In genomic region chr15:51576911-51577500, GRCh38 we compare ENCODE assay signal across 11 cellular contexts. TPM values are rescaled to one million over a fixed set of nuclear protein-coding genes. Genes with fewer than 3 reads are reported as not detected.
A peak's percentile ranks its signal among the peaks of the same experiment; 100 is the strongest.
DNase-seq lines count a peak whose midpoint lies in the region; ATAC-seq and TF ChIP-seq lines count a peak whose summit lies in the region.
"Had no signal": no experiment of that assay in that cellular context is flagged by ENCODE, and none has a peak within 500 bp of the region (broad histone marks: within the 10 kb centered on the region; RNA-seq: fewer than 3 reads in every experiment).

No MANE protein-coding gene starts in this region.

- intact Hi-C loops in Right ventricle myocardium inferior (cut with DNase I) (no loop called here), cardiac septum (cut with DNase I) (no loop called here), aorta (cut with DNase I) (no loop called here)

- no peak overlapping the region for H3K4me3 Mint-ChIP-seq in naive thymus-derived CD8-positive, alpha-beta T cell

- H3K9me3 Mint-ChIP-seq in naive thymus-derived CD8-positive, alpha-beta T cell, result peaks cover under 1 to 33% (median 8%) of the 10 kb centered on the region in 9 donors

- no peak for TF ChIP-seq RAD21 in liver (IDR thresholded peaks at IDR 0.05)

- H3K4me3 ChIP-seq in cardiac fibroblast (replicated peaks in 1 of 2; ENCODE audit: low read depth in 2 of 2, low read length in 2 of 2) (no peak overlapping the region), liver (ENCODE audit: low read depth in 1 of 3, low read length in 3 of 3) (no peak overlapping the region), aorta (ENCODE audit: low read length in 2 of 2) (no peak overlapping the region)
- H3K4me3 ChIP-seq: cardiac muscle cell, psoas muscle, SJSA1 had no signal

- no peaks in the 10 kb centered on the region for H3K27me3 Mint-ChIP-seq in naive thymus-derived CD8-positive, alpha-beta T cell

- no peak overlapping the region for H3K27ac ChIP-seq in liver (ENCODE audit: low read depth in 1 of 2, low read length in 2 of 2)
- H3K27ac ChIP-seq in aorta (ENCODE audit: low read depth in 1 of 2, low read length in 2 of 2), result no peak overlapping the region
- H3K27ac ChIP-seq: cardiac muscle cell, psoas muscle, SJSA1 had no signal

- DNase-seq in Right ventricle myocardium inferior (ENCODE audit: missing footprints) (no peak), cardiac septum (ENCODE audit: low spot score) (no peak), cardiac fibroblast (ENCODE audit: low read depth in 2 of 2) (peak; percentile 73 to 89), aorta (no peak)
- no peak for DNase-seq in NK-92 treated with Interleukin-12 subunit alpha and Interleukin-12 subunit beta, amount 100 ng/mL, for 24 hours (lab: John Stamatoyannopoulos, UW)
- DNase-seq in activated CD4-positive, alpha-beta T cell treated with anti-CD3 and anti-CD28 coated beads, Interleukin-2, amount 50 U/mL, for 1 hour, result no peak
- no peak for DNase-seq in naive thymus-derived CD8-positive, alpha-beta T cell
- DNase-seq: psoas muscle had no signal

- H3K36me3 ChIP-seq in liver (ENCODE audit: control insufficient read depth in 4 of 4, insufficient read depth in 3 of 4, low read depth in 1 of 4, low read length in 3 of 4) (no peaks in the 10 kb centered on the region), aorta (ENCODE audit: control insufficient read depth in 1 of 2, insufficient read depth in 2 of 2, low read length in 1 of 2) (no peaks in the 10 kb centered on the region)
- H3K36me3 ChIP-seq: cardiac muscle cell, SJSA1 had no signal

- no peaks in the 10 kb centered on the region for H3K9me3 ChIP-seq in liver (ENCODE audit: control insufficient read depth in 4 of 4, low read length in 3 of 4)
- no peaks in the 10 kb centered on the region for H3K9me3 ChIP-seq in aorta (ENCODE audit: control insufficient read depth, low read length)
- H3K9me3 ChIP-seq: SJSA1 had no signal

- no peaks in the 10 kb centered on the region for H3K27me3 ChIP-seq in liver (ENCODE audit: control insufficient read depth in 4 of 4, insufficient read depth in 4 of 4, low read length in 3 of 4)
- H3K27me3 ChIP-seq in aorta (ENCODE audit: control insufficient read depth in 1 of 2, insufficient read depth in 2 of 2, low read length in 1 of 2), result no peaks in the 10 kb centered on the region
- H3K27me3 ChIP-seq: cardiac muscle cell, SJSA1 had no signal

- H3K9ac ChIP-seq in liver (ENCODE audit: low read depth in 1 of 2, low read length in 2 of 2), result no peak overlapping the region

- POLR2A ChIA-PET in naive thymus-derived CD8-positive, alpha-beta T cell (lab: Charles Lee), result no interaction called here

- ATAC-seq in Right ventricle myocardium inferior, result peak; percentile 83
- peak; percentile 80 for ATAC-seq in aorta (ENCODE audit: low FRiP score)
- no peak for ATAC-seq in naive thymus-derived CD8-positive, alpha-beta T cell

- peak overlapping the region in 1 of 10 donors; percentile 28 for H3K27ac Mint-ChIP-seq in naive thymus-derived CD8-positive, alpha-beta T cell

- H3K4me1 ChIP-seq in liver (ENCODE audit: control insufficient read depth in 4 of 4, insufficient read depth in 4 of 4, low read length in 3 of 4), result peaks cover 0 to 4% (median 0%) of the 10 kb centered on the region in 4 donors
- H3K4me1 ChIP-seq in aorta (ENCODE audit: control insufficient read depth in 1 of 2, insufficient read depth in 2 of 2, low read length in 2 of 2), result no peaks in the 10 kb centered on the region
- H3K4me1 ChIP-seq: psoas muscle, SJSA1 had no signal

- WGBS in liver, result 81% methylated on average over 2 of the region's 2 CpGs
- 92 to 93% methylated on average over 2 of the region's 2 CpGs for WGBS in aorta, 2 donors

- H3K36me3 Mint-ChIP-seq in naive thymus-derived CD8-positive, alpha-beta T cell, result peaks cover 0 to 15% (median 12%) of the 10 kb centered on the region in 3 donors

- H3K4me1 Mint-ChIP-seq in naive thymus-derived CD8-positive, alpha-beta T cell, result peaks cover 0 to 2% (median 0%) of the 10 kb centered on the region in 4 donors

- TF ChIP-seq CTCF in cardiac fibroblast (IDR thresholded peaks at IDR 0.05; ENCODE audit: low read depth, low read length), result no peak
- TF ChIP-seq CTCF in liver (IDR thresholded peaks at IDR 0.05; ENCODE audit: low read depth, low read length, missing input control), result no peak

TF ChIP-seq in liver, 16 proteins besides CTCF, POLR2A, EP300 and RAD21:
- TF ChIP-seq YY1 (IDR thresholded peaks at IDR 0.05), result no peak
- no peak for TF ChIP-seq EGR1 (IDR thresholded peaks at IDR 0.05; ENCODE audit: low read depth in 2 of 2)
- TF ChIP-seq TAF1 (conservative IDR thresholded peaks at IDR 0.05), result no peak
- no peak for TF ChIP-seq GABPA (IDR thresholded peaks at IDR 0.05 in 1 of 2, conservative IDR thresholded peaks at IDR 0.05 in 1 of 2)
- TF ChIP-seq RXRA (IDR thresholded peaks at IDR 0.05), result no peak
- TF ChIP-seq FOXA1 (IDR thresholded peaks at IDR 0.05), result no peak
- TF ChIP-seq JUND (IDR thresholded peaks at IDR 0.05), result no peak
- no peak for TF ChIP-seq MAX (IDR thresholded peaks at IDR 0.05)
- TF ChIP-seq HNF4G (IDR thresholded peaks at IDR 0.05), result no peak
- TF ChIP-seq ZBTB33 (IDR thresholded peaks at IDR 0.05), result no peak
- peak in 1 of 2 donors; percentile 13 for TF ChIP-seq HNF4A (conservative IDR thresholded peaks at IDR 0.05)
- TF ChIP-seq NR2F2 (IDR thresholded peaks at IDR 0.05), result peak; percentile 80
- TF ChIP-seq REST (IDR thresholded peaks at IDR 0.05), result no peak
- TF ChIP-seq ATF3 (IDR thresholded peaks at IDR 0.05), result no peak

RNA-seq across cellular contexts. Expression of gene DMXL2, which starts 45.6 kb away (rescaled TPM):
- total RNA-seq in Right ventricle myocardium inferior (7.1 TPM), cardiac septum (8.0 TPM), liver (10 to 100 TPM; 28.7 to 58.5 TPM), aorta (10 to 100 TPM; 23.3 to 52.5 TPM)
- polyA plus RNA-seq in liver (1 to 10 TPM; 3.4 to 6.6 TPM), aorta (10 to 100 TPM in 1 of 2 donors, 1 to 10 TPM in 1; 7.1 to 15.5 TPM)
- total RNA-seq in naive thymus-derived CD8-positive, alpha-beta T cell, result 10 to 100 TPM in 1 of 2 experiments, 1 to 10 TPM in 1; 6.7 to 10.2 TPM
- polyA plus RNA-seq in naive thymus-derived CD8-positive, alpha-beta T cell, result 1 to 10 TPM in 2 of 3 donors, under 1 TPM in 1; 0.68 to 1.7 (median 1.6) TPM

Comparison
In these comparisons a context has a peak if more than half of its experiments do, and no peak if none do; other contexts are left out.
1. ATAC-seq: peak in Right ventricle myocardium inferior (single experiment) and aorta (single experiment); none in naive thymus-derived CD8-positive, alpha-beta T cell (0 of 2).
2. DNase-seq: peak in cardiac fibroblast (2 of 2); none in Right ventricle myocardium inferior (single experiment), cardiac septum (single experiment), aorta (0 of 2), NK-92 treated with Interleukin-12 subunit alpha and Interleukin-12 subunit beta, amount 100 ng/mL, for 24 hours (single experiment), activated CD4-positive, alpha-beta T cell treated with anti-CD3 and anti-CD28 coated beads, Interleukin-2, amount 50 U/mL, for 1 hour (single experiment) and naive thymus-derived CD8-positive, alpha-beta T cell (0 of 10).